In genomic region chr2:25894135-25894830, GRCh38 we compare ENCODE assay signal across 15 cellular contexts. TPM values are rescaled to one million over a fixed set of nuclear protein-coding genes. Genes with fewer than 3 reads are reported as not detected.
A peak's percentile ranks its signal among the peaks of the same experiment; 100 is the strongest.
DNase-seq lines count a peak whose midpoint lies in the region; ATAC-seq, FAIRE-seq and TF ChIP-seq lines count a peak whose summit lies in the region.
"Had no signal": no experiment of that assay in that cellular context is flagged by ENCODE, and none has a peak within 500 bp of the region (broad histone marks: within the 10 kb centered on the region; RNA-seq: fewer than 3 reads in every experiment).

No MANE protein-coding gene starts in this region.

- TF ChIP-seq POLR2A in H1 (IDR thresholded peaks at IDR 0.05; ENCODE audit: control extremely low read depth in 1 of 2, low read depth in 2 of 2, low read length in 2 of 2): no peak

- no peak overlapping the region for H2BK20ac ChIP-seq in H1 (ENCODE audit: low read length)

- no peak overlapping the region for H2AK5ac ChIP-seq in H1 (ENCODE audit: low read depth, low read length)

- POLR2A ChIA-PET in H1 (lab: Charles Lee; ENCODE audit: partially characterized antibody): interaction anchor here (1.2 to 2.5 kb wide), 2 partner anchors 11 to 15 kb away, joined by 4 to 14 read pairs; partner anchors contain the start of gene ASXL2

- no peak overlapping the region for H3K4me3 ChIP-seq in H1 (ENCODE audit: extremely low read depth in 1 of 4, insufficient read depth in 2 of 4, low read depth in 3 of 4, low read length in 4 of 4)

- no peak overlapping the region for H2BK15ac ChIP-seq in H1 (ENCODE audit: low read length)

- no peak overlapping the region for H4K91ac ChIP-seq in H1 (replicated peaks; ENCODE audit: insufficient read length, low read length)

- no peaks in the 10 kb centered on the region for H3K27me3 ChIP-seq in H1 (replicated peaks in 1 of 4; ENCODE audit: control insufficient read depth in 3 of 4, extremely low read depth in 1 of 4, insufficient read depth in 3 of 4, low read length in 3 of 4)

- H3K79me2 ChIP-seq in H1 (ENCODE audit: control insufficient read depth in 1 of 2, insufficient read depth in 2 of 2, low read length in 2 of 2): no peaks in the 10 kb centered on the region

- H3K56ac ChIP-seq in H1 (replicated peaks; ENCODE audit: insufficient read length, low read depth, low read length): no peak overlapping the region

- no peaks in the 10 kb centered on the region for H3K36me3 ChIP-seq in H1 (ENCODE audit: control insufficient read depth in 2 of 4, insufficient read depth in 4 of 4, low read length in 3 of 4)

- no peaks in the 10 kb centered on the region; the same call in 1 of the 2 replicates for H3K23me2 ChIP-seq in H1 (ENCODE audit: low read depth, low read length)

- no peak for FAIRE-seq in H1 (lab: Jason Lieb, UNC)
- FAIRE-seq: endometrium, GM18507 had no signal

- no peaks in the 10 kb centered on the region for H3K79me1 ChIP-seq in H1 (ENCODE audit: low read depth, low read length)

- TF ChIP-seq RAD21 in H1 (IDR thresholded peaks at IDR 0.05 in 1 of 2, conservative IDR thresholded peaks at IDR 0.05 in 1 of 2; ENCODE audit: low read depth in 2 of 2, low read length in 2 of 2): no peak

- no peak overlapping the region for H2BK12ac ChIP-seq in H1 (ENCODE audit: low read depth, low read length)

- no peak overlapping the region for H3K18ac ChIP-seq in H1 (ENCODE audit: extremely low read depth, low read length)

- DNase-seq in EH (ENCODE audit: low read depth): peak; percentile 70
- peak; percentile 57 to 92 for DNase-seq in NCI-H446 (lab: John Stamatoyannopoulos, UW)
- no peak for DNase-seq in H1 (ENCODE audit: low read depth in 1 of 2, low spot score in 2 of 2)
- peak; percentile 29 for DNase-seq in mucosa of gallbladder (ENCODE audit: low spot score)
- no peak for DNase-seq in SW480 (ENCODE audit: low spot score)
- no peak for DNase-seq in kidney tubule cell (ENCODE audit: low spot score)
- no peak for DNase-seq in NCI-H2196 (lab: John Stamatoyannopoulos, UW; ENCODE audit: unreplicated experiment)
- DNase-seq: activated naive CD4-positive, alpha-beta T cell treated with anti-CD3 and anti-CD28 coated beads, Interleukin-2, amount 50 U/mL, for 16 hours; KG1; NCI-H2227 treated with DMSO at 0.1 percent for 48 hours; occipital lobe; stimulated activated CD4-positive, alpha-beta T cell treated with anti-CD3 and anti-CD28 coated beads, Interleukin-4, amount 100 ng/mL, for 24 hours had no signal

- H3K9ac ChIP-seq in H1 (replicated peaks in 1 of 4; ENCODE audit: extremely low read depth in 1 of 4, low read depth in 3 of 4, low read length in 3 of 4): no peak overlapping the region

- no peaks in the 10 kb centered on the region for H3K9me3 ChIP-seq in H1 (ENCODE audit: insufficient read depth in 2 of 2, low read depth in 1 of 2, low read length in 1 of 2)

- CTCF ChIA-PET in H1 (lab: Charles Lee; ENCODE audit: partially characterized antibody): interaction anchor here (0.6 to 2.0 kb wide), 4 partner anchors 11 to 43 kb away, joined by 3 to 5 read pairs (median 4); no protein-coding TSS in a partner anchor

- H4K20me1 ChIP-seq in H1 (replicated peaks in 1 of 2; ENCODE audit: control insufficient read depth in 1 of 2, insufficient read depth in 2 of 2, low read length in 2 of 2): no peaks in the 10 kb centered on the region

- peak overlapping the region; percentile 51; the same call in 1 of the 2 replicates for H4K8ac ChIP-seq in H1 (ENCODE audit: extremely low read depth, insufficient read depth, low read length)

- no peak overlapping the region for H4K5ac ChIP-seq in H1 (ENCODE audit: insufficient read length, low read depth, low read length)

- ATAC-seq in GM19324 (IDR thresholded peaks at IDR 0.05; ENCODE audit: low FRiP score, unreplicated experiment): no peak

- no peak overlapping the region for H2BK120ac ChIP-seq in H1 (replicated peaks; ENCODE audit: low read depth, low read length)

- no peak for TF ChIP-seq EP300 in H1 (IDR thresholded peaks at IDR 0.05; ENCODE audit: borderline replicate concordance in 1 of 2, low read depth in 2 of 2, low read length in 2 of 2)

- no peak overlapping the region for H3K14ac ChIP-seq in H1 (ENCODE audit: insufficient read length)

- H3K4ac ChIP-seq in H1 (replicated peaks; ENCODE audit: insufficient read length, low read depth, low read length): no peak overlapping the region

- no peak overlapping the region for H3K4me2 ChIP-seq in H1 (ENCODE audit: insufficient read depth in 1 of 2, low read depth in 2 of 2, low read length in 2 of 2)

- H3K23ac ChIP-seq in H1 (ENCODE audit: insufficient read length): no peak overlapping the region

- 92% methylated on average over 8 of the region's 8 CpGs; no CpG with 5 or more reads in 1 of the 2 experiments for WGBS in H1 (ENCODE audit: extremely low coverage in 1 of 2, insufficient coverage in 1 of 2, insufficient read length in 1 of 2, insufficient replicate concordance in 2 of 2, low coverage in 1 of 2, low lambda C conversion rate in 2 of 2, missing lambda C conversion rate in 1 of 2), 2 experiments

- 0 out of 2 replicates have a peak overlapping the region, but pooled peaks have one; percentile 80 for H2AFZ ChIP-seq in H1 (ENCODE audit: low read length)

- H2BK5ac ChIP-seq in H1 (ENCODE audit: low read depth, low read length): no peak overlapping the region

- no peak for TF ChIP-seq CTCF in H1 (IDR thresholded peaks at IDR 0.05; ENCODE audit: control extremely low read depth in 1 of 3, insufficient read depth in 1 of 3, low read depth in 1 of 3, low read length in 3 of 3)

- H3K27ac ChIP-seq in H1 (ENCODE audit: low read depth, low read length): no peak overlapping the region

- peaks cover 0 to 2% (median under 1%) of the 10 kb centered on the region in 4 experiments; a peak in 2 of 7 replicates for H3K4me1 ChIP-seq in H1 (replicated peaks in 1 of 4; ENCODE audit: control insufficient read depth in 3 of 4, insufficient read depth in 4 of 4, low read length in 3 of 4)

TF ChIP-seq in H1, 55 proteins besides CTCF, POLR2A, EP300 and RAD21:
- TF ChIP-seq RBBP5 (IDR thresholded peaks at IDR 0.05; ENCODE audit: borderline replicate concordance, low read depth, low read length): no peak
- TF ChIP-seq BRCA1 (IDR thresholded peaks at IDR 0.05; ENCODE audit: low read depth, low read length): no peak
- no peak for TF ChIP-seq RNF2 (IDR thresholded peaks at IDR 0.05; ENCODE audit: borderline replicate concordance, low read depth, low read length, missing control alignments, poor library complexity, severe bottlenecking)
- no peak for TF ChIP-seq ATF3 (IDR thresholded peaks at IDR 0.05; ENCODE audit: insufficient read depth, low read depth, low read length)
- TF ChIP-seq CBX5 (IDR thresholded peaks at IDR 0.05; ENCODE audit: low read depth, low read length): no peak
- no peak for TF ChIP-seq JUND (IDR thresholded peaks at IDR 0.05; ENCODE audit: low read length)
- TF ChIP-seq SUZ12 (IDR thresholded peaks at IDR 0.05; ENCODE audit: low read length): no peak
- TF ChIP-seq RFX5 (IDR thresholded peaks at IDR 0.05; ENCODE audit: borderline replicate concordance, low read depth, low read length): no peak
- no peak for TF ChIP-seq BACH1 (IDR thresholded peaks at IDR 0.05; ENCODE audit: low read length)
- no peak for TF ChIP-seq EGR1 (IDR thresholded peaks at IDR 0.05; ENCODE audit: borderline replicate concordance, low read depth, low read length)
- TF ChIP-seq POLR2AphosphoS5 (IDR thresholded peaks at IDR 0.05; ENCODE audit: low read depth, low read length): no peak

RNA-seq across cellular contexts. Expression of gene ASXL2, which starts 16.0 kb away (rescaled TPM):
- 41.3 and 42.8 TPM in 2 replicates for total RNA-seq in H1 (2021; fragmentation: NEBNext Ultra II Directional; extraction: Animal tissue kit (Norgen Biotek cat#: 25700))
- polyA plus RNA-seq in H1 (2011; rRNA removed): 5.5 and 7.2 TPM in 2 replicates
- 6.8 TPM for polyA plus RNA-seq in H1 (2011; cell fraction: cytosol; rRNA removed)
- polyA plus RNA-seq in H1 (2011; cell fraction: nucleus; rRNA removed): 10.4 TPM
- polyA plus RNA-seq in H1 (2012, experiment 1 of 2): 10.0 to 15.1 TPM (median 12.2 TPM) in 4 replicates
- 0.45 TPM for polyA plus RNA-seq in H1 (2012, experiment 2 of 2)
- polyA plus RNA-seq in H1 (2013, experiment 1 of 2): 13.3 TPM
- 12.7 TPM for polyA plus RNA-seq in H1 (2013, experiment 2 of 2)
- 21.8 and 32.7 TPM in 2 replicates for polyA minus RNA-seq in H1 (2011; rRNA and poly(A)+ RNA removed)
- polyA minus RNA-seq in H1 (2011; cell fraction: cytosol; rRNA and poly(A)+ RNA removed): 17.3 TPM
- polyA minus RNA-seq in H1 (2011; cell fraction: nucleus; rRNA and poly(A)+ RNA removed): 22.8 TPM
- total RNA-seq in mucosa of gallbladder: 37.5 TPM

Comparison
In these comparisons a context has a peak if more than half of its experiments do, and no peak if none do; other contexts are left out.
1. DNase-seq: peak in EH (single experiment), NCI-H446 (2 of 2) and mucosa of gallbladder (single experiment); none in H1 (0 of 2), SW480 (single experiment), kidney tubule cell (single experiment) and NCI-H2196 (single experiment).